In genomic region chr16:22098538-22099255, GRCh38 we compare ENCODE assay signal across 1 cellular context.
TF ChIP-seq lines count a peak whose summit lies in the region.

No MANE protein-coding gene starts in this region.

TF ChIP-seq in HepG2, 621 proteins besides CTCF, POLR2A, EP300 and RAD21 (continued from another document and continues in another):
- TF ChIP-seq NFYC (CRISPR knock-in tag; IDR thresholded peaks at IDR 0.05): no peak
- TF ChIP-seq HOXA3 (CRISPR knock-in tag; IDR thresholded peaks at IDR 0.05): no peak
- TF ChIP-seq ZNF432 (CRISPR knock-in tag; IDR thresholded peaks at IDR 0.05; ENCODE audit: borderline replicate concordance): no peak
- no peak for TF ChIP-seq ZMAT5 (CRISPR knock-in tag; IDR thresholded peaks at IDR 0.05; ENCODE audit: borderline replicate concordance, low read depth)
- no peak for TF ChIP-seq SCMH1 (CRISPR knock-in tag; IDR thresholded peaks at IDR 0.05; ENCODE audit: borderline replicate concordance)
- peak; percentile 37; the same call in 1 of the 2 replicates for TF ChIP-seq KDM5A (IDR thresholded peaks at IDR 0.05; ENCODE audit: borderline replicate concordance, low read length)
- TF ChIP-seq KLF11 (CRISPR knock-in tag; IDR thresholded peaks at IDR 0.05): 0 out of 2 replicates have a peak, but pooled peaks have one; percentile 31
- peak; percentile 50; the same call in 1 of the 2 replicates for TF ChIP-seq ARNT2 (CRISPR knock-in tag; IDR thresholded peaks at IDR 0.05; ENCODE audit: low read depth)
- peak; percentile 21; the same call in 1 of the 2 replicates for TF ChIP-seq SIX4 (CRISPR knock-in tag; IDR thresholded peaks at IDR 0.05)
- TF ChIP-seq ZHX2 (IDR thresholded peaks at IDR 0.05; ENCODE audit: low read depth): no peak
- no peak for TF ChIP-seq ZHX2 (CRISPR knock-in tag; IDR thresholded peaks at IDR 0.05; ENCODE audit: borderline replicate concordance)
- TF ChIP-seq ZNF629 (CRISPR knock-in tag; conservative IDR thresholded peaks at IDR 0.05): no peak
- peak; percentile 50; the same call in 1 of the 2 replicates for TF ChIP-seq FOXK2 (IDR thresholded peaks at IDR 0.05)
- TF ChIP-seq CBX2 (IDR thresholded peaks at IDR 0.05; ENCODE audit: low read depth, low read length): no peak
- peak; percentile 53; the same call in 1 of the 2 replicates for TF ChIP-seq CBX2 (CRISPR knock-in tag; IDR thresholded peaks at IDR 0.05; ENCODE audit: low read depth)
- TF ChIP-seq PRDM10 (CRISPR knock-in tag; IDR thresholded peaks at IDR 0.05; ENCODE audit: low read depth): peak; percentile 37; the same call in 1 of the 2 replicates
- TF ChIP-seq ZFP1 (CRISPR knock-in tag; IDR thresholded peaks at IDR 0.05): 0 out of 2 replicates have a peak, but pooled peaks have one; percentile 36
- no peak for TF ChIP-seq FOXO4 (CRISPR knock-in tag; conservative IDR thresholded peaks at IDR 0.05)
- peak; percentile 58; the same call in 1 of the 2 replicates for TF ChIP-seq HNF1B (CRISPR knock-in tag; IDR thresholded peaks at IDR 0.05)
- no peak for TF ChIP-seq NR2F6 (IDR thresholded peaks at IDR 0.05)
- peak; percentile 41; the same call in 1 of the 2 replicates for TF ChIP-seq NR2F6 (CRISPR knock-in tag; IDR thresholded peaks at IDR 0.05)
- no peak for TF ChIP-seq ATF5 (CRISPR knock-in tag; IDR thresholded peaks at IDR 0.05; ENCODE audit: low read depth)
- TF ChIP-seq HNRNPH1 (optimal IDR thresholded peaks at IDR 0.05; ENCODE audit: low read depth, low read length): no peak
- 0 out of 2 replicates have a peak, but pooled peaks have one; percentile 75 for TF ChIP-seq ZNF512B (CRISPR knock-in tag; IDR thresholded peaks at IDR 0.05; ENCODE audit: borderline replicate concordance)
- peak; percentile 63 for TF ChIP-seq KAT8 (CRISPR knock-in tag; IDR thresholded peaks at IDR 0.05)
- TF ChIP-seq CBX5 (CRISPR knock-in tag; IDR thresholded peaks at IDR 0.05; ENCODE audit: borderline replicate concordance): no peak
- no peak for TF ChIP-seq FOXP1 (IDR thresholded peaks at IDR 0.05)
- TF ChIP-seq FOXP1 (CRISPR knock-in tag; IDR thresholded peaks at IDR 0.05): no peak
- peak; percentile 64; the same call in 1 of the 2 replicates for TF ChIP-seq ESRRA (CRISPR knock-in tag; IDR thresholded peaks at IDR 0.05; ENCODE audit: low read depth)
- no peak for TF ChIP-seq ZNF367 (CRISPR knock-in tag; IDR thresholded peaks at IDR 0.05; ENCODE audit: borderline replicate concordance)
- peak; percentile 75 for TF ChIP-seq SMC3 (IDR thresholded peaks at IDR 0.05; ENCODE audit: low read length)
- TF ChIP-seq GATAD2A (CRISPR knock-in tag; IDR thresholded peaks at IDR 0.05): peak; percentile 37
- no peak; the same call in 1 of the 2 replicates for TF ChIP-seq MLX (CRISPR knock-in tag; IDR thresholded peaks at IDR 0.05)
- 0 out of 2 replicates have a peak, but pooled peaks have one; percentile 25 for TF ChIP-seq RCOR2 (CRISPR knock-in tag; IDR thresholded peaks at IDR 0.05)
- TF ChIP-seq ETV6 (CRISPR knock-in tag; conservative IDR thresholded peaks at IDR 0.05): 0 out of 2 replicates have a peak, but pooled peaks have one; percentile 11
- TF ChIP-seq BHLHE40 (IDR thresholded peaks at IDR 0.05; ENCODE audit: low read length): peak; percentile 71; the same call in 1 of the 2 replicates
- peak; percentile 16; the same call in 1 of the 2 replicates for TF ChIP-seq FOXK1 (CRISPR knock-in tag; IDR thresholded peaks at IDR 0.05; ENCODE audit: borderline replicate concordance, low read depth)
- peak; percentile 50; the same call in 1 of the 2 replicates for TF ChIP-seq TFE3 (CRISPR knock-in tag; IDR thresholded peaks at IDR 0.05)
- peak; percentile 26; the same call in 1 of the 2 replicates for TF ChIP-seq YEATS2 (CRISPR knock-in tag; IDR thresholded peaks at IDR 0.05; ENCODE audit: borderline replicate concordance)
- peak; percentile 30 for TF ChIP-seq CCAR2 (optimal IDR thresholded peaks at IDR 0.05; ENCODE audit: low read depth, low read length)
